Comparison of ENCODE assay signal across 1 cellular context in genomic region chr13:43240278-43240677, GRCh38.
TF ChIP-seq lines count a peak whose summit lies in the region.

No MANE protein-coding gene starts in this region.

TF ChIP-seq in GM12878, 131 proteins besides CTCF, POLR2A, EP300 and RAD21 (continued from another document):
- TF ChIP-seq, protein P1, sequence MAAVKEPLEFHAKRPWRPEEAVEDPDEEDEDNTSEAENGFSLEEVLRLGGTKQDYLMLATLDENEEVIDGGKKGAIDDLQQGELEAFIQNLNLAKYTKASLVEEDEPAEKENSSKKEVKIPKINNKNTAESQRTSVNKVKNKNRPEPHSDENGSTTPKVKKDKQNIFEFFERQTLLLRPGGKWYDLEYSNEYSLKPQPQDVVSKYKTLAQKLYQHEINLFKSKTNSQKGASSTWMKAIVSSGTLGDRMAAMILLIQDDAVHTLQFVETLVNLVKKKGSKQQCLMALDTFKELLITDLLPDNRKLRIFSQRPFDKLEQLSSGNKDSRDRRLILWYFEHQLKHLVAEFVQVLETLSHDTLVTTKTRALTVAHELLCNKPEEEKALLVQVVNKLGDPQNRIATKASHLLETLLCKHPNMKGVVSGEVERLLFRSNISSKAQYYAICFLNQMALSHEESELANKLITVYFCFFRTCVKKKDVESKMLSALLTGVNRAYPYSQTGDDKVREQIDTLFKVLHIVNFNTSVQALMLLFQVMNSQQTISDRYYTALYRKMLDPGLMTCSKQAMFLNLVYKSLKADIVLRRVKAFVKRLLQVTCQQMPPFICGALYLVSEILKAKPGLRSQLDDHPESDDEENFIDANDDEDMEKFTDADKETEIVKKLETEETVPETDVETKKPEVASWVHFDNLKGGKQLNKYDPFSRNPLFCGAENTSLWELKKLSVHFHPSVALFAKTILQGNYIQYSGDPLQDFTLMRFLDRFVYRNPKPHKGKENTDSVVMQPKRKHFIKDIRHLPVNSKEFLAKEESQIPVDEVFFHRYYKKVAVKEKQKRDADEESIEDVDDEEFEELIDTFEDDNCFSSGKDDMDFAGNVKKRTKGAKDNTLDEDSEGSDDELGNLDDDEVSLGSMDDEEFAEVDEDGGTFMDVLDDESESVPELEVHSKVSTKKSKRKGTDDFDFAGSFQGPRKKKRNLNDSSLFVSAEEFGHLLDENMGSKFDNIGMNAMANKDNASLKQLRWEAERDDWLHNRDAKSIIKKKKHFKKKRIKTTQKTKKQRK (IDR thresholded peaks at IDR 0.05; ENCODE audit: low read depth, low read length): no peak
- peak; percentile 61; the same call in 1 of the 2 replicates for TF ChIP-seq ZNF24 (IDR thresholded peaks at IDR 0.05)
